10 cellular contexts compared by ENCODE assay signal in the genomic region with DNA sequence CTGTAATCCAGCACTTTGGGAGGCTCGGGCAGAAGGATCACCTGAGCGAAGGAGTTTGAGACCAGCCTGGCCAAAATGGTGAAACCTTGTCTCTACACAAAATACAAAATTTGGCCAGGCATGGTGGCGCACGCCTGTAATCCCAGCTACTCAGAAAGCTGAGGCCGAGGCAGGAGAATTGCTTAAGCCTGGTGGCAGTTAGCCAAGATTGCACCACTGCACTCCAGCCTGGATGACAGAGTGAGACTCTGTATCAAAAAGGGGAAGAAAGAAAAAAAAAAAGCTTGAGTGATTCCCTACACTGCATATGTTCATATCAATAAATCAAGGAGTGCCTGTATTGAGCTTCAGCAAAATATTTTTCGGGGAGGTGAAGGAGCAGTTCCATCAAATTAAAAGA. TPM values are rescaled to one million over a fixed set of nuclear protein-coding genes. Genes with fewer than 3 reads are reported as not detected.
DNase-seq lines count a peak whose midpoint lies in the region; ATAC-seq and TF ChIP-seq lines count a peak whose summit lies in the region.
"Had no signal": no experiment of that assay in that cellular context is flagged by ENCODE, and none has a peak within 500 bp of the region (broad histone marks: within the 10 kb centered on the region; RNA-seq: fewer than 3 reads in every experiment).

No MANE protein-coding gene starts in this region.

- peak; percentile 60 for ATAC-seq in gastroesophageal sphincter
- ATAC-seq in GM21423 (IDR thresholded peaks at IDR 0.05; ENCODE audit: unreplicated experiment) = no peak
- no peak for ATAC-seq in GM21576 (IDR thresholded peaks at IDR 0.05; ENCODE audit: unreplicated experiment)

- H3K27ac Mint-ChIP-seq in osteocyte (ENCODE audit: unreplicated experiment) = no peak overlapping the region

- H3K9me3 Mint-ChIP-seq in osteocyte (ENCODE audit: unreplicated experiment) = no peaks in the 10 kb centered on the region

- H3K36me3 Mint-ChIP-seq in osteocyte (ENCODE audit: unreplicated experiment) = no peaks in the 10 kb centered on the region

- H3K9me3 ChIP-seq in gastroesophageal sphincter = no peaks in the 10 kb centered on the region

- peaks cover 25% of the 10 kb centered on the region for H3K27me3 Mint-ChIP-seq in osteocyte (ENCODE audit: unreplicated experiment)

- TF ChIP-seq POLR2A in gastroesophageal sphincter (IDR thresholded peaks at IDR 0.05) = no peak

- no peaks in the 10 kb centered on the region for H3K4me1 ChIP-seq in gastroesophageal sphincter

- H3K27ac ChIP-seq in gastroesophageal sphincter = no peak overlapping the region

- TF ChIP-seq CTCF in gastroesophageal sphincter (IDR thresholded peaks at IDR 0.05) (no peak), osteocyte (IDR thresholded peaks at IDR 0.05) (no peak), GM20000 (IDR thresholded peaks at IDR 0.05; ENCODE audit: extremely low read depth, missing control alignments) (no peak)

- H3K4me1 Mint-ChIP-seq in osteocyte (ENCODE audit: unreplicated experiment) = no peaks in the 10 kb centered on the region

- TF ChIP-seq EP300 in gastroesophageal sphincter (IDR thresholded peaks at IDR 0.05) = no peak

- H3K36me3 ChIP-seq in gastroesophageal sphincter = no peaks in the 10 kb centered on the region

- H3K4me3 Mint-ChIP-seq in osteocyte (ENCODE audit: unreplicated experiment) = no peak overlapping the region

- no peak overlapping the region for H3K4me3 ChIP-seq in gastroesophageal sphincter

- DNase-seq in GF-D8 (lab: John Stamatoyannopoulos, UW) (peak; percentile 84), SIG-M5 treated with dmso at 0.1 percent for 504 hours (lab: John Stamatoyannopoulos, UW; ENCODE audit: unreplicated experiment) (peak; percentile 49), osteocyte (ENCODE audit: extremely low spot score, unreplicated experiment) (peak; percentile 70), GM20000 (ENCODE audit: low spot score) (no peak)
- DNase-seq in stimulated activated naive CD4-positive, alpha-beta T cell (lab: John Stamatoyannopoulos, UW) = no peak
- DNase-seq: foreskin melanocyte, NCI-H146 had no signal

- WGBS in gastroesophageal sphincter (ENCODE audit: low coverage in 1 of 2), 2 donors = 75 to 76% methylated on average over 4 of the region's 6 CpGs

- H3K27me3 ChIP-seq in gastroesophageal sphincter = peaks cover 6% of the 10 kb centered on the region

RNA-seq across cellular contexts. Expression of a gene that starts 45.8 kb away (rescaled TPM):
- total RNA-seq in gastroesophageal sphincter (1 to 10 TPM; 1.6 to 4.1 (median 2.8) TPM), osteocyte (0.46 and 0.71 TPM in 2 replicates)

Comparison
In these comparisons a context has a peak if more than half of its experiments do, and no peak if none do; other contexts are left out.
1. DNase-seq: peak in GF-D8 (single experiment), SIG-M5 treated with dmso at 0.1 percent for 504 hours (single experiment) and osteocyte (single experiment); none in stimulated activated naive CD4-positive, alpha-beta T cell (0 of 6) and GM20000 (single experiment).